ENCODE assay signal across 30 cellular contexts in genomic region chr13:102564564-102564963, GRCh38.
"Had no signal": no experiment of that assay in that cellular context is flagged by ENCODE, and none has a peak within 500 bp of the region (broad histone marks: within the 10 kb centered on the region; RNA-seq: fewer than 3 reads in every experiment).

No MANE protein-coding gene starts in this region.

- H3K36me3 ChIP-seq: neural progenitor cell, ovary, spleen, stomach, thoracic aorta, thyroid gland, tibial nerve, upper lobe of right lung, uterus had no signal

- H3K9me3 ChIP-seq: ovary, spleen, stomach, thoracic aorta, thyroid gland, tibial nerve, upper lobe of right lung, uterus had no signal

- H3K27ac Mint-ChIP-seq: naive thymus-derived CD4-positive, alpha-beta T cell; natural killer cell; nephron; neural progenitor cell; progenitor cell of endocrine pancreas; stimulated activated memory B cell treated with anti-CD40 and anti-IgM and Interleukin-4, amounts not matched to agents 10 μg/mL and 1 μg/mL and 100 μg/mL, for 72 hours; type B pancreatic cell had no signal

- H3K4me3 ChIP-seq: neural progenitor cell, ovary, psoas muscle, skin epidermis, smooth muscle cell, spleen, stomach, thoracic aorta, thyroid gland, tibial nerve, upper lobe of right lung, uterus had no signal

- H3K79me2 ChIP-seq: parathyroid adenoma had no signal

- H3K4me1 Mint-ChIP-seq: naive thymus-derived CD4-positive, alpha-beta T cell; natural killer cell; nephron; neural progenitor cell; stimulated activated memory B cell treated with anti-CD40 and anti-IgM and Interleukin-4, amounts not matched to agents 10 μg/mL and 1 μg/mL and 100 μg/mL, for 72 hours had no signal

- H3K4me3 Mint-ChIP-seq: naive thymus-derived CD4-positive, alpha-beta T cell; natural killer cell; nephron; neural progenitor cell; stimulated activated memory B cell treated with anti-CD40 and anti-IgM and Interleukin-4, amounts not matched to agents 10 μg/mL and 1 μg/mL and 100 μg/mL, for 72 hours; type B pancreatic cell had no signal

- ATAC-seq: naive thymus-derived CD4-positive, alpha-beta T cell; natural killer cell; psoas muscle; right cardiac atrium; sciatic nerve; stimulated activated memory B cell treated with anti-CD40 and anti-IgM and Interleukin-4, amounts not matched to agents 10 μg/mL and 1 μg/mL and 100 μg/mL, for 72 hours; stimulated activated naive CD8-positive, alpha-beta T cell treated with anti-CD3 and anti-CD28 coated beads, Interleukin-15, Interleukin-2, amounts not matched to agents 100 U/mL and 50 U/mL, for 24 hours; upper lobe of right lung had no signal

- H3K9me3 Mint-ChIP-seq: naive thymus-derived CD4-positive, alpha-beta T cell; natural killer cell; nephron; neural progenitor cell; type B pancreatic cell had no signal

- H3K9ac ChIP-seq: neural progenitor cell, parathyroid adenoma had no signal

- H3K27ac ChIP-seq: neural progenitor cell, ovary, parathyroid adenoma, psoas muscle, skin epidermis, spleen, stomach, thoracic aorta, thyroid gland, tibial nerve, upper lobe of right lung, uterus had no signal

- H3K27me3 ChIP-seq: neural progenitor cell, ovary, thyroid gland, upper lobe of right lung, uterus had no signal

- H3K4me2 ChIP-seq: neural progenitor cell, smooth muscle cell had no signal

- H3K4me1 ChIP-seq: parathyroid adenoma, psoas muscle, spleen, stomach, thyroid gland, tibial nerve, upper lobe of right lung, uterus had no signal

- DNase-seq: naive thymus-derived CD4-positive, alpha-beta T cell; natural killer cell; occipital lobe; ovary; posterior cingulate gyrus; psoas muscle; right cardiac atrium; spleen; stimulated activated CD4-positive, alpha-beta T cell treated with anti-CD3 and anti-CD28 coated beads, Interleukin-12 subunit alpha, Interleukin-12 subunit beta, amount 100 ng/mL, for 4 hours; stimulated activated CD4-positive, alpha-beta T cell treated with anti-CD3 and anti-CD28 coated beads, Interleukin-1b, Interleukin-23, amount 100 ng/mL, for 48 hours; stimulated activated CD4-positive, alpha-beta T cell treated with anti-CD3 and anti-CD28 coated beads, Interleukin-4, amount 100 ng/mL, for 1 hour; stimulated activated CD4-positive, alpha-beta T cell treated with anti-CD3 and anti-CD28 coated beads, Interleukin-4, amount 100 ng/mL, for 4 hours; stimulated activated CD8-positive, alpha-beta memory T cell treated with anti-CD3 and anti-CD28 coated beads, Interleukin-4, amount 100 ng/mL, for 48 hours; stimulated activated naive CD4-positive, alpha-beta T cell; stimulated activated naive CD8-positive, alpha-beta T cell treated with anti-CD3 and anti-CD28 coated beads, Interleukin-15, Interleukin-2, amounts not matched to agents 100 U/mL and 50 U/mL, for 24 hours; stomach; thyroid gland; upper lobe of right lung; uterus had no signal

- H2AFZ ChIP-seq: neural progenitor cell, parathyroid adenoma had no signal
